In the genomic region with DNA sequence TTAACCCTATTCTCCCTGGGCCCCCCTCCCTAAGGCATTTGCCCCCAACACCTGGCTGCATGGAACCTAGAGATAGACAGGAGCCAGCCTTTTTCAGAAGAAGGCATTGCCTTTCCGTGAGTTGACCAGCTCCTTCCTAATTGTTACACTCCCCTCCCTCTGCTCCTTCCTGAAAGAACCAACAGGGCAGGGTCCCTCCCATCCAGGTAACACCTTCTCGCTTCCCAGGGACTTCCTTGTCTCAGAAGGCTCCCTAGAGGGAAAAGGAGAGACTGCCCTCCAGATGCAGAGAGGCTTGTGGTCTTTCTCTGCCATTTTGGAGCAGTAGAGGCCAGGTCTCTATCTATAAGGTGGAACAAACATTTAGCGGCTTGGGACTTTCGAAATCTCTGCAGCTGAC, we compare ENCODE assay signal across 20 cellular contexts. TPM values are rescaled to one million over a fixed set of nuclear protein-coding genes. Genes with fewer than 3 reads are reported as not detected.
A peak's percentile ranks its signal among the peaks of the same experiment; 100 is the strongest.
DNase-seq lines count a peak whose midpoint lies in the region; ATAC-seq and TF ChIP-seq lines count a peak whose summit lies in the region.
"Had no signal": no experiment of that assay in that cellular context is flagged by ENCODE, and none has a peak within 500 bp of the region (broad histone marks: within the 10 kb centered on the region; RNA-seq: fewer than 3 reads in every experiment).

No MANE protein-coding gene starts in this region.

- H3K27me3 Mint-ChIP-seq in endodermal cell (ENCODE audit: insufficient read depth) = no peaks in the 10 kb centered on the region
- H3K27me3 Mint-ChIP-seq in activated CD8-positive, alpha-beta T cell treated with anti-CD3 and anti-CD28 coated beads for 36 hours = no peaks in the 10 kb centered on the region

- no peak overlapping the region for H3K9ac ChIP-seq in endodermal cell (ENCODE audit: extremely low read depth, low read length, poor library complexity, severe bottlenecking)

- H3K4me1 Mint-ChIP-seq in endodermal cell = peaks cover 32% of the 10 kb centered on the region
- peaks cover 4% of the 10 kb centered on the region for H3K4me1 Mint-ChIP-seq in activated CD8-positive, alpha-beta T cell treated with anti-CD3 and anti-CD28 coated beads for 36 hours (ENCODE audit: low read depth)

- CTCF ChIA-PET in activated CD8-positive, alpha-beta T cell treated with anti-CD3 and anti-CD28 coated beads for 36 hours (lab: Charles Lee) = no interaction called here

- ATAC-seq in heart right ventricle (no peak), HG03280 (IDR thresholded peaks at IDR 0.05; ENCODE audit: unreplicated experiment) (no peak)
- no peak for ATAC-seq in activated CD8-positive, alpha-beta T cell treated with anti-CD3 and anti-CD28 coated beads for 36 hours
- ATAC-seq: HepG2, Panc1 had no signal

- no peak overlapping the region for H3K4me3 Mint-ChIP-seq in endodermal cell
- H3K4me3 Mint-ChIP-seq in activated CD8-positive, alpha-beta T cell treated with anti-CD3 and anti-CD28 coated beads for 36 hours = no peak overlapping the region

- POLR2A ChIA-PET in activated CD8-positive, alpha-beta T cell treated with anti-CD3 and anti-CD28 coated beads for 36 hours (lab: Charles Lee) = no interaction called here

- H3K27ac Mint-ChIP-seq in endodermal cell = no peak overlapping the region
- no peak overlapping the region for H3K27ac Mint-ChIP-seq in activated CD8-positive, alpha-beta T cell treated with anti-CD3 and anti-CD28 coated beads for 36 hours

- no peak for DNase-seq in heart right ventricle
- DNase-seq in right atrium auricular region (ENCODE audit: low spot score) = no peak
- DNase-seq in endodermal cell = peak; percentile 71
- DNase-seq in sigmoid colon = no peak
- no peak for DNase-seq in medulla oblongata (ENCODE audit: extremely low spot score)
- DNase-seq in SHP77 (lab: John Stamatoyannopoulos, UW) = no peak
- DNase-seq in activated CD8-positive, alpha-beta T cell treated with anti-CD3 and anti-CD28 coated beads for 36 hours = no peak
- DNase-seq: 8988T, C1 segment of cervical spinal cord, DMS79 treated with DMSO at 0.1 percent for 48 hours, MG63, NCI-H1092, NCI-H146, NCI-H2081, NCI-H524 had no signal

- TF ChIP-seq POLR2A in sigmoid colon (IDR thresholded peaks at IDR 0.05) = no peak

- H3K36me3 Mint-ChIP-seq in endodermal cell (ENCODE audit: low read depth) = no peaks in the 10 kb centered on the region
- H3K36me3 Mint-ChIP-seq in activated CD8-positive, alpha-beta T cell treated with anti-CD3 and anti-CD28 coated beads for 36 hours (ENCODE audit: low read depth) = no peaks in the 10 kb centered on the region

- H3K4me1 ChIP-seq in heart right ventricle (peaks cover 35 to 89% (median 68%) of the 10 kb centered on the region in 9 donors), right atrium auricular region (peaks cover 0 to 76% of the 10 kb centered on the region in 2 donors), endodermal cell (ENCODE audit: control insufficient read depth, insufficient read depth, low read length) (peaks cover 15% of the 10 kb centered on the region), sigmoid colon (peaks cover 0 to 61% (median 50%) of the 10 kb centered on the region in 4 donors)
- H3K4me1 ChIP-seq: HAP-1 had no signal

- H3K36me3 ChIP-seq in heart right ventricle = no peaks in the 10 kb centered on the region
- H3K36me3 ChIP-seq in right atrium auricular region = no peaks in the 10 kb centered on the region
- H3K36me3 ChIP-seq in endodermal cell (ENCODE audit: control insufficient read depth, insufficient read depth, low read length) = no peaks in the 10 kb centered on the region
- no peaks in the 10 kb centered on the region for H3K36me3 ChIP-seq in sigmoid colon
- H3K36me3 ChIP-seq: HAP-1, MG63 had no signal

- no peaks in the 10 kb centered on the region for H3K9me3 Mint-ChIP-seq in endodermal cell
- H3K9me3 Mint-ChIP-seq in activated CD8-positive, alpha-beta T cell treated with anti-CD3 and anti-CD28 coated beads for 36 hours = no peaks in the 10 kb centered on the region

- no peak for TF ChIP-seq EP300 in sigmoid colon (IDR thresholded peaks at IDR 0.05)

- intact Hi-C loops in heart right ventricle (cut with DNase I) = loop anchor here in 2 of 10 donors (5.0 kb wide), 2 partner anchors 33 to 48 kb away; a partner anchor contains a TSS
- intact Hi-C loops in sigmoid colon (cut with DNase I) = no loop called here
- intact Hi-C loops in activated CD8-positive, alpha-beta T cell treated with anti-CD3 and anti-CD28 coated beads for 36 hours (cut with micrococcal nuclease) = no loop called here

- 71 to 87% methylated on average over 4 of the region's 4 CpGs for WGBS in heart right ventricle, 2 donors
- 85 to 95% methylated on average over 3 to 4 of the region's 4 CpGs for WGBS in endodermal cell (ENCODE audit: insufficient coverage in 1 of 2, insufficient read length in 1 of 2), 2 experiments
- WGBS in sigmoid colon, 2 donors = 86 to 93% methylated on average over 4 of the region's 4 CpGs

- no peak for TF ChIP-seq CTCF in heart right ventricle (IDR thresholded peaks at IDR 0.05)
- TF ChIP-seq CTCF in right atrium auricular region (IDR thresholded peaks at IDR 0.05) = no peak
- TF ChIP-seq CTCF in endodermal cell (conservative IDR thresholded peaks at IDR 0.05) = no peak
- TF ChIP-seq CTCF in sigmoid colon (IDR thresholded peaks at IDR 0.05) = no peak
- TF ChIP-seq CTCF in activated CD8-positive, alpha-beta T cell treated with anti-CD3 and anti-CD28 coated beads for 36 hours (IDR thresholded peaks at IDR 0.05) = no peak

- H3K9me3 ChIP-seq in heart right ventricle (no peaks in the 10 kb centered on the region), right atrium auricular region (no peaks in the 10 kb centered on the region), endodermal cell (ENCODE audit: control insufficient read depth, low read length) (no peaks in the 10 kb centered on the region), sigmoid colon (no peaks in the 10 kb centered on the region)
- H3K9me3 ChIP-seq: HAP-1, MG63 had no signal

- peak overlapping the region in 9 of 10 donors; percentile 54 to 87 (median 73) for H3K27ac ChIP-seq in heart right ventricle
- H3K27ac ChIP-seq in right atrium auricular region = peak overlapping the region in 1 of 2 donors; percentile 11
- H3K27ac ChIP-seq in endodermal cell (ENCODE audit: low read depth, low read length) = no peak overlapping the region
- peak overlapping the region; percentile 27 to 73 (median 55) for H3K27ac ChIP-seq in sigmoid colon
- H3K27ac ChIP-seq: SK-N-MC had no signal

- H3K27me3 ChIP-seq in heart right ventricle = no peaks in the 10 kb centered on the region
- H3K27me3 ChIP-seq in right atrium auricular region = no peaks in the 10 kb centered on the region
- H3K27me3 ChIP-seq in endodermal cell (ENCODE audit: control insufficient read depth, insufficient read depth, low read length, poor library complexity, severe bottlenecking) = no peaks in the 10 kb centered on the region
- no peaks in the 10 kb centered on the region for H3K27me3 ChIP-seq in sigmoid colon
- H3K27me3 ChIP-seq: MG63 had no signal

- H3K4me3 ChIP-seq in heart right ventricle (no peak overlapping the region), right atrium auricular region (no peak overlapping the region), endodermal cell (ENCODE audit: low read length) (no peak overlapping the region), sigmoid colon (no peak overlapping the region)
- H3K4me3 ChIP-seq: HAP-1, MG63, SK-N-MC had no signal

RNA-seq across cellular contexts. Expression of a gene that starts 31.9 kb away (rescaled TPM):
- total RNA-seq in heart right ventricle = 10 to 100 TPM in 1 of 10 donors, 1 to 10 TPM in 9; 4.8 to 10.3 (median 6.1) TPM
- polyA plus RNA-seq in heart right ventricle = 1 to 10 TPM; 4.1 to 5.6 TPM
- 1 to 10 TPM; 4.9 to 8.5 TPM for total RNA-seq in right atrium auricular region
- 10 to 100 TPM; 17.3 to 19.7 TPM for total RNA-seq in endodermal cell
- polyA plus RNA-seq in endodermal cell (2013, experiment 1 of 2) = 12.0 TPM
- 11.6 TPM for polyA plus RNA-seq in endodermal cell (2013, experiment 2 of 2)
- 10 to 100 TPM; 13.9 to 33.8 (median 18.8) TPM for total RNA-seq in sigmoid colon
- 1 to 10 TPM; 1.8 to 6.2 (median 1.8) TPM for polyA plus RNA-seq in sigmoid colon
- 1 to 10 TPM; 6.6 to 6.8 TPM for total RNA-seq in activated CD8-positive, alpha-beta T cell treated with anti-CD3 and anti-CD28 coated beads for 36 hours
